2 cellular contexts compared by ENCODE assay signal in genomic region chr9:33801943-33802500, GRCh38. TPM values are rescaled to one million over a fixed set of nuclear protein-coding genes. Genes with fewer than 3 reads are reported as not detected.
"Had no signal": no experiment of that assay in that cellular context is flagged by ENCODE, and none has a peak within 500 bp of the region (broad histone marks: within the 10 kb centered on the region; RNA-seq: fewer than 3 reads in every experiment).

No MANE protein-coding gene starts in this region.

RNA-seq across cellular contexts. Expression of gene PRSS3, which starts 6.7 kb away (rescaled TPM):
- total RNA-seq: G401 had no signal
- polyA plus RNA-seq: GM12878 had no signal
